ENCODE assay signal across 8 cellular contexts in genomic region chr7:66683094-66683769, GRCh38. TPM values are rescaled to one million over a fixed set of nuclear protein-coding genes. Genes with fewer than 3 reads are reported as not detected.
DNase-seq lines count a peak whose midpoint lies in the region; ATAC-seq and TF ChIP-seq lines count a peak whose summit lies in the region.
"Not testable (repeated sequence)": the region's sequence is repeated elsewhere in the genome, so short reads cannot be mapped to it uniquely, and the experiment has no call there.

No MANE protein-coding gene starts in this region.

- peaks cover 44% of the 10 kb centered on the region for H3K79me2 ChIP-seq in HCT116 (ENCODE audit: insufficient read depth, low read length)

- TF ChIP-seq CTCF in BE2C (IDR thresholded peaks at IDR 0.05; ENCODE audit: low read depth, low read length); HCT116 (IDR thresholded peaks at IDR 0.05 in 2 of 3, conservative IDR thresholded peaks at IDR 0.05 in 1 of 3; ENCODE audit: borderline replicate concordance in 1 of 3, insufficient read depth in 1 of 3, low read depth in 2 of 3, low read length in 2 of 3); RWPE2 (IDR thresholded peaks at IDR 0.05; ENCODE audit: poor library complexity, severe bottlenecking); dorsolateral prefrontal cortex (IDR thresholded peaks at IDR 0.05 in 54 of 56, conservative IDR thresholded peaks at IDR 0.05 in 2 of 56; ENCODE audit: low read depth in 1 of 56, partially characterized antibody in 56 of 56); right atrium auricular region (IDR thresholded peaks at IDR 0.05); spleen (IDR thresholded peaks at IDR 0.05 in 8 of 11, conservative IDR thresholded peaks at IDR 0.05 in 3 of 11): not testable (repeated sequence)

- H2AFZ ChIP-seq in HCT116 (ENCODE audit: low read depth, low read length, poor library complexity, severe bottlenecking): not testable (repeated sequence)

- not testable (repeated sequence) for H3K9me2 ChIP-seq in HCT116 (ENCODE audit: insufficient read depth)

- DNase-seq in BE2C; HCT116 (ENCODE audit: low read depth, low spot score); RWPE2 (ENCODE audit: low spot score); activated naive CD4-positive, alpha-beta T cell treated with anti-CD3 and anti-CD28 coated beads for 36 hours; right atrium auricular region (ENCODE audit: low spot score); naive B cell: not testable (repeated sequence)
- DNase-seq in dorsolateral prefrontal cortex (peak in 4 of 10 donors; percentile 4 to 31 (median 14)), spleen (peak; percentile 65)

- RAD21 ChIA-PET in HCT116 (lab: Charles Lee; ENCODE audit: low non-redundant PET in 1 of 2, low total read pairs in 2 of 2, uncharacterized antibody in 2 of 2, unreplicated experiment in 2 of 2): not testable (repeated sequence)

- not testable (repeated sequence) for H3K4me1 ChIP-seq in BE2C; RWPE2 (ENCODE audit: insufficient read depth, poor library complexity, severe bottlenecking)
- peaks cover 6 to 21% of the 10 kb centered on the region in 2 experiments; a peak in 3 of 4 replicates for H3K4me1 ChIP-seq in HCT116 (ENCODE audit: control insufficient read depth in 1 of 2, insufficient read depth in 2 of 2, low read length in 2 of 2)
- H3K4me1 ChIP-seq in right atrium auricular region: peaks cover 0 to 19% of the 10 kb centered on the region in 2 donors
- H3K4me1 ChIP-seq in spleen: peaks cover 7 to 54% (median 36%) of the 10 kb centered on the region in 6 donors

- not testable (repeated sequence) for H3K27ac ChIP-seq in HCT116 (ENCODE audit: low read depth, low read length)
- H3K27ac ChIP-seq in RWPE2 (ENCODE audit: poor library complexity, severe bottlenecking) (peak overlapping the region; percentile 53), dorsolateral prefrontal cortex (peak overlapping the region in 19 of 59 donors; percentile 33 to 99 (median 97)), right atrium auricular region (peak overlapping the region; percentile 97), spleen (peak overlapping the region in 4 of 8 donors; percentile 99 to 100 (median 100))

- not testable (repeated sequence) for H3K27me3 ChIP-seq in BE2C; HCT116 (ENCODE audit: insufficient read depth, low read length); RWPE2 (ENCODE audit: insufficient read depth, poor library complexity, severe bottlenecking); dorsolateral prefrontal cortex; right atrium auricular region; spleen (replicated peaks in 1 of 7)

- H3K9me3 ChIP-seq in BE2C; HCT116 (ENCODE audit: control insufficient read depth in 1 of 2, insufficient read depth in 1 of 2, low read depth in 1 of 2, low read length in 2 of 2); RWPE2 (ENCODE audit: severe bottlenecking); right atrium auricular region; spleen: not testable (repeated sequence)

- not testable (repeated sequence) for H3K9me3 Mint-ChIP-seq in activated naive CD4-positive, alpha-beta T cell treated with anti-CD3 and anti-CD28 coated beads for 36 hours; naive B cell

- POLR2A ChIA-PET in HCT116 (lab: Charles Lee): not testable (repeated sequence)

- not testable (repeated sequence) for TF ChIP-seq RAD21 in HCT116 (IDR thresholded peaks at IDR 0.05; ENCODE audit: low read depth)

- not testable (repeated sequence) for H3K36me3 ChIP-seq in BE2C; HCT116 (ENCODE audit: control insufficient read depth in 1 of 2, insufficient read depth in 2 of 2, low read length in 2 of 2); RWPE2 (ENCODE audit: low read depth); right atrium auricular region; spleen

- H3K4me1 Mint-ChIP-seq in activated naive CD4-positive, alpha-beta T cell treated with anti-CD3 and anti-CD28 coated beads for 36 hours (ENCODE audit: low read depth): peaks cover 27% of the 10 kb centered on the region
- H3K4me1 Mint-ChIP-seq in naive B cell: peaks cover 24 to 50% (median 43%) of the 10 kb centered on the region in 3 donors

- not testable (repeated sequence) for H3K36me3 Mint-ChIP-seq in activated naive CD4-positive, alpha-beta T cell treated with anti-CD3 and anti-CD28 coated beads for 36 hours (ENCODE audit: low read depth); naive B cell

- peak overlapping the region; percentile 93 for H3K9ac ChIP-seq in HCT116 (ENCODE audit: low read length)

- peak overlapping the region; percentile 91 for H3K4me2 ChIP-seq in HCT116 (ENCODE audit: low read length)

- not testable (repeated sequence) for H3K27ac Mint-ChIP-seq in activated naive CD4-positive, alpha-beta T cell treated with anti-CD3 and anti-CD28 coated beads for 36 hours
- H3K27ac Mint-ChIP-seq in naive B cell: peak overlapping the region; percentile 82 to 98 (median 87)

- not testable (repeated sequence) for ATAC-seq in HCT116; naive B cell (ENCODE audit: low read depth in 2 of 2)
- ATAC-seq in RWPE2 (ENCODE audit: low read depth): peak; percentile 57

- peak overlapping the region; percentile 87 for H3K4me3 Mint-ChIP-seq in activated naive CD4-positive, alpha-beta T cell treated with anti-CD3 and anti-CD28 coated beads for 36 hours
- peak overlapping the region; percentile 89 to 97 (median 94) for H3K4me3 Mint-ChIP-seq in naive B cell

- BruUV-seq in HCT116 (replicated peaks; lab: Mats Ljungman, UMichigan): TSS peak; percentile 53

- intact Hi-C loops in HCT116 (cut with micrococcal nuclease): not testable (repeated sequence)
- intact Hi-C loops in activated naive CD4-positive, alpha-beta T cell treated with anti-CD3 and anti-CD28 coated beads for 36 hours (cut with micrococcal nuclease): loop anchor here (2.0 to 10.0 kb wide), 4 partner anchors 162 to 931 kb away; partner anchors contain the start of genes TMEM248 and VKORC1L1
- intact Hi-C loops in dorsolateral prefrontal cortex (cut with DNase I): loop anchor here (2.0 to 10.0 kb wide), 5 partner anchors 54 to 164 kb away; partner anchors contain the start of genes KCTD7 (in 1 of the 2) and RABGEF1 (in 1 of the 2)
- intact Hi-C loops in spleen (cut with DNase I; ENCODE audit: low total_unique reads): loop anchor here (10.0 kb wide), 1 partner anchor 52 kb away; no protein-coding TSS in a partner anchor

- not testable (repeated sequence) for H4K20me1 ChIP-seq in HCT116 (ENCODE audit: insufficient read depth)

- not testable (repeated sequence) for TF ChIP-seq POLR2A in HCT116 (IDR thresholded peaks at IDR 0.05; ENCODE audit: borderline replicate concordance, extremely low read depth, insufficient read depth, insufficient read length); spleen (IDR thresholded peaks at IDR 0.05)

- 85 to 91% (median 88%) methylated on average over 10 of the region's 10 CpGs for WGBS in spleen, 5 donors

- CTCF ChIA-PET in HCT116 (lab: Charles Lee); activated naive CD4-positive, alpha-beta T cell treated with anti-CD3 and anti-CD28 coated beads for 36 hours (lab: Charles Lee): not testable (repeated sequence)

- not testable (repeated sequence) for H3K27me3 Mint-ChIP-seq in activated naive CD4-positive, alpha-beta T cell treated with anti-CD3 and anti-CD28 coated beads for 36 hours (ENCODE audit: low read depth); naive B cell

- peak overlapping the region; percentile 86 for H3K4me3 ChIP-seq in BE2C (ENCODE audit: low read depth, low read length)
- H3K4me3 ChIP-seq in HCT116 (replicated peaks in 1 of 2; ENCODE audit: low read depth in 1 of 2, low read length in 2 of 2): peak overlapping the region; percentile 88 to 92
- peak overlapping the region; percentile 67 for H3K4me3 ChIP-seq in RWPE2 (ENCODE audit: severe bottlenecking)
- peak overlapping the region; percentile 71 to 99 (median 94) for H3K4me3 ChIP-seq in dorsolateral prefrontal cortex
- peak overlapping the region; percentile 72 to 94 for H3K4me3 ChIP-seq in right atrium auricular region
- H3K4me3 ChIP-seq in spleen: peak overlapping the region; percentile 78 to 97 (median 87)

RNA-seq across cellular contexts. Expression of gene KCTD7, which starts 54.6 kb away (rescaled TPM):
- 16.5 TPM for polyA plus RNA-seq in BE2C (2012; ENCODE audit: insufficient read depth, insufficient read length, low read depth)
- total RNA-seq in HCT116 (2021; ENCODE audit: unreplicated experiment) (3.9 TPM), dorsolateral prefrontal cortex (10 to 100 TPM; 24.3 to 52.8 (median 34.0) TPM), right atrium auricular region (1 to 10 TPM; 8.6 to 10.0 TPM), spleen (10 to 100 TPM; 13.3 to 25.0 (median 16.7) TPM)
- polyA plus RNA-seq in HCT116 (2012): 1.9 and 2.6 TPM in 2 replicates
- 1 to 10 TPM; 6.3 to 7.5 TPM for total RNA-seq in activated naive CD4-positive, alpha-beta T cell treated with anti-CD3 and anti-CD28 coated beads for 36 hours
- polyA plus RNA-seq in naive B cell (ENCODE audit: low read depth in 6 of 6) (1 to 10 TPM; 6.5 to 9.7 (median 8.8) TPM), spleen (1 to 10 TPM; 2.3 to 5.7 (median 4.2) TPM)

RNA-seq across cellular contexts. Expression of gene RABGEF1, which starts 57.3 kb away (rescaled TPM):
- polyA plus RNA-seq in BE2C (2012; ENCODE audit: insufficient read depth, insufficient read length, low read depth): 19.5 TPM
- total RNA-seq in HCT116 (2021; ENCODE audit: unreplicated experiment): 22.9 TPM
- polyA plus RNA-seq in HCT116 (2012): 15.0 and 17.4 TPM in 2 replicates
- total RNA-seq in activated naive CD4-positive, alpha-beta T cell treated with anti-CD3 and anti-CD28 coated beads for 36 hours: 10 to 100 TPM; 10.7 to 10.8 TPM
- total RNA-seq in dorsolateral prefrontal cortex: 10 to 100 TPM; 30.2 to 59.5 (median 45.8) TPM
- 10 to 100 TPM; 16.3 to 25.5 TPM for total RNA-seq in right atrium auricular region
- polyA plus RNA-seq in naive B cell (ENCODE audit: low read depth in 6 of 6): 10 to 100 TPM; 44.8 to 67.3 (median 55.9) TPM
- total RNA-seq in spleen: 10 to 100 TPM; 26.7 to 39.6 (median 30.8) TPM
- polyA plus RNA-seq in spleen: 10 to 100 TPM in 1 of 3 donors, 1 to 10 TPM in 2; 8.3 to 10.0 (median 8.8) TPM
